ENCODE assay signal across 14 cellular contexts in genomic region chr17:50900383-50900892, GRCh38. TPM values are rescaled to one million over a fixed set of nuclear protein-coding genes. Genes with fewer than 3 reads are reported as not detected.
A peak's percentile ranks its signal among the peaks of the same experiment; 100 is the strongest.
DNase-seq lines count a peak whose midpoint lies in the region; ATAC-seq, FAIRE-seq and TF ChIP-seq lines count a peak whose summit lies in the region.
"Had no signal": no experiment of that assay in that cellular context is flagged by ENCODE, and none has a peak within 500 bp of the region (broad histone marks: within the 10 kb centered on the region; RNA-seq: fewer than 3 reads in every experiment).

No MANE protein-coding gene starts in this region.

- TF ChIP-seq EP300 in K562 (IDR thresholded peaks at IDR 0.05; ENCODE audit: low read length) = no peak

- H3K4me3 ChIP-seq in K562 = no peak overlapping the region
- H3K4me3 ChIP-seq: PC-9 had no signal

- DNase-seq in RWPE1 (ENCODE audit: low spot score) (no peak), K562 (ENCODE audit: extremely low read depth in 1 of 4, low spot score in 3 of 4) (no peak), mesothelial cell of epicardium (ENCODE audit: low spot score in 2 of 2, unreplicated experiment in 2 of 2) (no peak)
- no peak for DNase-seq in stimulated activated effector memory CD8-positive, alpha-beta T cell treated with anti-CD3 and anti-CD28 coated beads, Interleukin-12 subunit alpha, Interleukin-12 subunit beta, amount 100 ng/mL, for 72 hours (ENCODE audit: low spot score in 2 of 2)
- no peak for DNase-seq in activated CD8-positive, alpha-beta T cell treated with anti-CD3 and anti-CD28 coated beads, Interleukin-2, amount 10 ng/mL, durations not matched to agents 7 days and 5 days
- no peak for DNase-seq in stimulated activated naive B cell treated with anti-CD40 and anti-IgM and Interleukin-4, amounts not matched to agents 10 μg/mL and 1 μg/mL and 100 μg/mL, for 72 hours
- DNase-seq: DMS 273 treated with DMSO at 0.1 percent for 48 hours, H7, Kasumi-1, NCI-H187 treated with DMSO at 0.1 percent for 48 hours, NCI-H446, NCI-H748 treated with DMSO at 0.1 percent for 48 hours, PC-9 had no signal

- H3K36me3 Mint-ChIP-seq in mesothelial cell of epicardium = no peaks in the 10 kb centered on the region
- no peaks in the 10 kb centered on the region for H3K36me3 Mint-ChIP-seq in stimulated activated effector memory CD8-positive, alpha-beta T cell treated with anti-CD3 and anti-CD28 coated beads, Interleukin-12 subunit alpha, Interleukin-12 subunit beta, amount 100 ng/mL, for 72 hours
- H3K36me3 Mint-ChIP-seq in activated CD8-positive, alpha-beta T cell treated with anti-CD3 and anti-CD28 coated beads, Interleukin-2, amount 10 ng/mL, durations not matched to agents 7 days and 5 days (ENCODE audit: low read depth) = no peaks in the 10 kb centered on the region
- H3K36me3 Mint-ChIP-seq in stimulated activated naive B cell treated with anti-CD40 and anti-IgM and Interleukin-4, amounts not matched to agents 10 μg/mL and 1 μg/mL and 100 μg/mL, for 72 hours = no peaks in the 10 kb centered on the region

- 0 out of 2 replicates have a peak overlapping the region, but pooled peaks have one; percentile 26 for H2AFZ ChIP-seq in K562 (ENCODE audit: low read depth, low read length)
- H2AFZ ChIP-seq: PC-9 had no signal

- H3K27ac Mint-ChIP-seq in mesothelial cell of epicardium = peak overlapping the region; percentile 85
- peak overlapping the region; percentile 39 for H3K27ac Mint-ChIP-seq in stimulated activated effector memory CD8-positive, alpha-beta T cell treated with anti-CD3 and anti-CD28 coated beads, Interleukin-12 subunit alpha, Interleukin-12 subunit beta, amount 100 ng/mL, for 72 hours
- H3K27ac Mint-ChIP-seq in activated CD8-positive, alpha-beta T cell treated with anti-CD3 and anti-CD28 coated beads, Interleukin-2, amount 10 ng/mL, durations not matched to agents 7 days and 5 days = no peak overlapping the region
- no peak overlapping the region for H3K27ac Mint-ChIP-seq in stimulated activated naive B cell treated with anti-CD40 and anti-IgM and Interleukin-4, amounts not matched to agents 10 μg/mL and 1 μg/mL and 100 μg/mL, for 72 hours

- no peaks in the 10 kb centered on the region for H3K36me3 ChIP-seq in K562 (ENCODE audit: control insufficient read depth, insufficient read depth, low read length)

- no peaks in the 10 kb centered on the region for H3K79me2 ChIP-seq in K562 (ENCODE audit: control insufficient read depth, insufficient read depth, low read length)

- no peak for TF ChIP-seq POLR2A in K562 (conservative IDR thresholded peaks at IDR 0.05)

- no peaks in the 10 kb centered on the region for H3K9me3 Mint-ChIP-seq in mesothelial cell of epicardium
- no peaks in the 10 kb centered on the region for H3K9me3 Mint-ChIP-seq in stimulated activated effector memory CD8-positive, alpha-beta T cell treated with anti-CD3 and anti-CD28 coated beads, Interleukin-12 subunit alpha, Interleukin-12 subunit beta, amount 100 ng/mL, for 72 hours
- H3K9me3 Mint-ChIP-seq in activated CD8-positive, alpha-beta T cell treated with anti-CD3 and anti-CD28 coated beads, Interleukin-2, amount 10 ng/mL, durations not matched to agents 7 days and 5 days (ENCODE audit: insufficient read depth) = no peaks in the 10 kb centered on the region
- no peaks in the 10 kb centered on the region for H3K9me3 Mint-ChIP-seq in stimulated activated naive B cell treated with anti-CD40 and anti-IgM and Interleukin-4, amounts not matched to agents 10 μg/mL and 1 μg/mL and 100 μg/mL, for 72 hours

- H3K4me2 ChIP-seq in K562 (ENCODE audit: insufficient read depth, low read length) = no peak overlapping the region
- H3K4me2 ChIP-seq: PC-9 had no signal

- in situ Hi-C loops in K562 (cut with MboI) = no loop called here

- H3K9me1 ChIP-seq in K562 (ENCODE audit: control insufficient read depth, insufficient read depth, low read length) = no peaks in the 10 kb centered on the region

- H3K4me1 ChIP-seq in K562 (replicated peaks in 1 of 2; ENCODE audit: control insufficient read depth in 2 of 2, insufficient read depth in 2 of 2, low read length in 2 of 2) = peaks cover 12 to 15% of the 10 kb centered on the region in 2 experiments; a peak in 4 of 5 replicates

- H3K4me3 Mint-ChIP-seq in mesothelial cell of epicardium = no peak overlapping the region
- H3K4me3 Mint-ChIP-seq in stimulated activated effector memory CD8-positive, alpha-beta T cell treated with anti-CD3 and anti-CD28 coated beads, Interleukin-12 subunit alpha, Interleukin-12 subunit beta, amount 100 ng/mL, for 72 hours = no peak overlapping the region
- H3K4me3 Mint-ChIP-seq in activated CD8-positive, alpha-beta T cell treated with anti-CD3 and anti-CD28 coated beads, Interleukin-2, amount 10 ng/mL, durations not matched to agents 7 days and 5 days = no peak overlapping the region
- no peak overlapping the region for H3K4me3 Mint-ChIP-seq in stimulated activated naive B cell treated with anti-CD40 and anti-IgM and Interleukin-4, amounts not matched to agents 10 μg/mL and 1 μg/mL and 100 μg/mL, for 72 hours

- intact Hi-C loops in K562 (cut with micrococcal nuclease) = no loop called here

- FAIRE-seq in K562 (lab: Jason Lieb, UNC) = no peak

- WGBS in K562 (ENCODE audit: insufficient coverage, low coverage, missing lambda C conversion rate) = 56% methylated on average over 3 of the region's 7 CpGs

- no peak for TF ChIP-seq CTCF in RWPE1 (conservative IDR thresholded peaks at IDR 0.05; ENCODE audit: low read depth)
- no peak for TF ChIP-seq CTCF in K562 (IDR thresholded peaks at IDR 0.05 in 2 of 3, conservative IDR thresholded peaks at IDR 0.05 in 1 of 3; ENCODE audit: insufficient read depth in 2 of 3, low read depth in 1 of 3, low read length in 3 of 3)
- TF ChIP-seq CTCF in mesothelial cell of epicardium (IDR thresholded peaks at IDR 0.05; ENCODE audit: unreplicated experiment) = no peak

- no peaks in the 10 kb centered on the region for H3K27me3 ChIP-seq in K562 (ENCODE audit: control insufficient read depth in 2 of 2, insufficient read depth in 2 of 2, low read length in 2 of 2)

- no peak for TF ChIP-seq RAD21 in K562 (CRISPR knock-in tag; conservative IDR thresholded peaks at IDR 0.05 in 1 of 2, IDR thresholded peaks at IDR 0.05 in 1 of 2)

- H4K20me1 ChIP-seq in K562 (replicated peaks; ENCODE audit: control insufficient read depth, insufficient read depth, low read length) = no peaks in the 10 kb centered on the region

- H3K27ac ChIP-seq in RWPE1 (peak overlapping the region; percentile 8; the same call in 1 of the 2 replicates), K562 (ENCODE audit: extremely low read depth, low read depth, low read length) (no peak overlapping the region)
- H3K27ac ChIP-seq: PC-9 had no signal

- no peaks in the 10 kb centered on the region for H3K27me3 Mint-ChIP-seq in mesothelial cell of epicardium (ENCODE audit: low read depth)
- peaks cover 5% of the 10 kb centered on the region for H3K27me3 Mint-ChIP-seq in activated CD8-positive, alpha-beta T cell treated with anti-CD3 and anti-CD28 coated beads, Interleukin-2, amount 10 ng/mL, durations not matched to agents 7 days and 5 days (ENCODE audit: low read depth)
- H3K27me3 Mint-ChIP-seq in stimulated activated naive B cell treated with anti-CD40 and anti-IgM and Interleukin-4, amounts not matched to agents 10 μg/mL and 1 μg/mL and 100 μg/mL, for 72 hours = peaks cover 4% of the 10 kb centered on the region in 2 donors

- H3K4me1 Mint-ChIP-seq in mesothelial cell of epicardium = peaks cover 37% of the 10 kb centered on the region
- H3K4me1 Mint-ChIP-seq in stimulated activated effector memory CD8-positive, alpha-beta T cell treated with anti-CD3 and anti-CD28 coated beads, Interleukin-12 subunit alpha, Interleukin-12 subunit beta, amount 100 ng/mL, for 72 hours = peaks cover 41% of the 10 kb centered on the region
- H3K4me1 Mint-ChIP-seq in activated CD8-positive, alpha-beta T cell treated with anti-CD3 and anti-CD28 coated beads, Interleukin-2, amount 10 ng/mL, durations not matched to agents 7 days and 5 days (ENCODE audit: low read depth) = peaks cover 30% of the 10 kb centered on the region
- no peaks in the 10 kb centered on the region for H3K4me1 Mint-ChIP-seq in stimulated activated naive B cell treated with anti-CD40 and anti-IgM and Interleukin-4, amounts not matched to agents 10 μg/mL and 1 μg/mL and 100 μg/mL, for 72 hours

- CTCF ChIA-PET in RWPE1 (lab: Yijun Ruan, JAX) = no interaction called here
- CTCF ChIA-PET in K562 (lab: Yijun Ruan, JAX; ENCODE audit: low intra/inter-chr PET ratio) = no interaction called here
- CTCF ChIA-PET in activated CD8-positive, alpha-beta T cell treated with anti-CD3 and anti-CD28 coated beads, Interleukin-2, amount 10 ng/mL, durations not matched to agents 7 days and 5 days (lab: Charles Lee) = interaction anchor here (0.8 to 2.6 kb wide), 5 partner anchors 13 to 48 kb away, joined by 3 to 9 read pairs (median 3); no protein-coding TSS in a partner anchor

- no peaks in the 10 kb centered on the region for H3K9me3 ChIP-seq in K562 (replicated peaks; ENCODE audit: control insufficient read depth, insufficient read depth, low read depth, low read length)

- ATAC-seq in K562 (no peak), GM21786 (IDR thresholded peaks at IDR 0.05; ENCODE audit: unreplicated experiment) (no peak)
- no peak for ATAC-seq in stimulated activated effector memory CD8-positive, alpha-beta T cell treated with anti-CD3 and anti-CD28 coated beads, Interleukin-12 subunit alpha, Interleukin-12 subunit beta, amount 100 ng/mL, for 72 hours
- ATAC-seq in activated CD8-positive, alpha-beta T cell treated with anti-CD3 and anti-CD28 coated beads, Interleukin-2, amount 10 ng/mL, durations not matched to agents 7 days and 5 days = no peak
- no peak for ATAC-seq in stimulated activated naive B cell treated with anti-CD40 and anti-IgM and Interleukin-4, amounts not matched to agents 10 μg/mL and 1 μg/mL and 100 μg/mL, for 72 hours (replicated peaks)

- no peak overlapping the region for H3K9ac ChIP-seq in K562 (ENCODE audit: insufficient read depth in 1 of 2, low read depth in 2 of 2, low read length in 2 of 2)

- POLR2A ChIA-PET in RWPE1 (lab: Yijun Ruan, JAX; ENCODE audit: low non-redundant PET) = no interaction called here
- POLR2A ChIA-PET in K562 (lab: Yijun Ruan, JAX) = interaction anchor here (1.3 to 1.5 kb wide), 2 partner anchors 8 to 16 kb away, joined by 4 to 6 read pairs; no protein-coding TSS in a partner anchor
- POLR2A ChIA-PET in activated CD8-positive, alpha-beta T cell treated with anti-CD3 and anti-CD28 coated beads, Interleukin-2, amount 10 ng/mL, durations not matched to agents 7 days and 5 days (lab: Charles Lee) = interaction anchor here (3.1 kb wide), 1 partner anchor 34 kb away, joined by 14 read pairs; the partner anchor contains the start of gene TOB1

- no TSS peak for BruUV-seq in K562 (replicated peaks; lab: Mats Ljungman, UMichigan)

RNA-seq across cellular contexts. Expression of gene TOB1, which starts 34.3 kb away (rescaled TPM):
- 10.4 and 18.1 TPM in 2 replicates for total RNA-seq in K562 (2011; cell fraction: chromatin; rRNA removed; ENCODE audit: low replicate concordance)
- total RNA-seq in K562 (2011; cell fraction: nucleolus; rRNA removed) = 14.8 and 18.2 TPM in 2 replicates
- total RNA-seq in K562 (2011; cell fraction: nucleoplasm; rRNA removed) = 19.9 and 21.5 TPM in 2 replicates
- 4.8 and 13.9 TPM in 2 replicates for total RNA-seq in K562 (2014; rRNA removed)
- 12.4 and 13.2 TPM in 2 replicates for total RNA-seq in K562 (2014; rRNA removed; fragmentation: Illumina TruSeq; extraction: Trizol)
- 13.2 TPM in 2 replicates for total RNA-seq in K562 (2015; rRNA removed; fragmentation: Illumina TruSeq; extraction: Trizol)
- 29.9 and 31.0 TPM in 2 replicates for total RNA-seq in K562 (2021)
- polyA plus RNA-seq in K562 (2011; rRNA removed) = 10.5 and 10.8 TPM in 2 replicates
- 8.5 and 9.7 TPM in 2 replicates for polyA plus RNA-seq in K562 (2011; cell fraction: cytosol; rRNA removed)
- 17.6 and 24.1 TPM in 2 replicates for polyA plus RNA-seq in K562 (2011; cell fraction: nucleus; rRNA removed)
- polyA plus RNA-seq in K562 (2012) = 16.9 and 24.9 TPM in 2 replicates
- 14.9 and 17.6 TPM in 2 replicates for polyA plus RNA-seq in K562 (2014; fragmentation: Illumina TruSeq; extraction: Trizol)
- polyA plus RNA-seq in K562 (2014; fragmentation: Nextera tagmentation; extraction: Ambion mirVana) = 10 to 100 TPM; 44.9 to 63.7 TPM
- 10.9 and 11.8 TPM in 2 replicates for polyA plus RNA-seq in K562 (2014; rRNA removed)
- 19.1 and 19.5 TPM in 2 replicates for polyA minus RNA-seq in K562 (2011; rRNA and poly(A)+ RNA removed)
- 13.5 and 14.2 TPM in 2 replicates for polyA minus RNA-seq in K562 (2011; cell fraction: cytosol; rRNA and poly(A)+ RNA removed)
- polyA minus RNA-seq in K562 (2011; cell fraction: nucleus; rRNA and poly(A)+ RNA removed) = 22.5 and 23.9 TPM in 2 replicates
- 29.4 to 34.7 TPM (median 32.0 TPM) in 3 replicates for total RNA-seq in mesothelial cell of epicardium
- total RNA-seq in activated CD8-positive, alpha-beta T cell treated with anti-CD3 and anti-CD28 coated beads, Interleukin-2, amount 10 ng/mL, durations not matched to agents 7 days and 5 days = 10 to 100 TPM; 44.5 to 47.6 TPM

Comparison
In these comparisons a context has a peak if more than half of its experiments do, and no peak if none do; other contexts are left out.
1. H3K27ac Mint-ChIP-seq: peak in mesothelial cell of epicardium (single experiment) and stimulated activated effector memory CD8-positive, alpha-beta T cell treated with anti-CD3 and anti-CD28 coated beads, Interleukin-12 subunit alpha, Interleukin-12 subunit beta, amount 100 ng/mL, for 72 hours (single experiment); none in activated CD8-positive, alpha-beta T cell treated with anti-CD3 and anti-CD28 coated beads, Interleukin-2, amount 10 ng/mL, durations not matched to agents 7 days and 5 days (single experiment) and stimulated activated naive B cell treated with anti-CD40 and anti-IgM and Interleukin-4, amounts not matched to agents 10 μg/mL and 1 μg/mL and 100 μg/mL, for 72 hours (single experiment).